Comparison of ENCODE assay signal across 26 cellular contexts in the genomic region with DNA sequence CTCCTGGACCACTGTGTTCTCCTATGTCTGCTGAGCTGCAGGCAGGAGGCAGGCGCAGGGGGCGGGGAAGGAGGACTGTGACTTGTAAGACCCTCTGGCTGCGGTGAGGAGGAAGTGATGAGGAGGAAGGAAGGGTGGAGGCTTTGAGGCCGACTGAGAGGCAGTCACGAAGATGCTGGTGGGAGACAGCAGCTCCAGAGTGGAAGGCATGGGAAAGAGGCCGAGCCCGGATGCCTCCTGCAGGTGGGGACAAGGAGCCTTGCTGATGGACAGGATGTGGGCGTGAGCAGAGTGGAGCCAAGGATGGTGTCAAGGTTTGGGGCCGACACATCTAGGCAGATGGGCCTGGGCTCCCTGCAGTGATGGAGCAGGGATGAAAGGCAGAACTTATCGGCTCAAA.
DNase-seq lines count a peak whose midpoint lies in the region; ATAC-seq and TF ChIP-seq lines count a peak whose summit lies in the region.
"Had no signal": no experiment of that assay in that cellular context is flagged by ENCODE, and none has a peak within 500 bp of the region (broad histone marks: within the 10 kb centered on the region; RNA-seq: fewer than 3 reads in every experiment).

No MANE protein-coding gene starts in this region.

- H3K79me1 ChIP-seq in H9 (ENCODE audit: insufficient read depth, low read depth, low read length, poor library complexity, severe bottlenecking) (no peaks in the 10 kb centered on the region), mesendoderm (ENCODE audit: low read length) (no peaks in the 10 kb centered on the region)

- no peak overlapping the region for H3T11ph ChIP-seq in H9 (ENCODE audit: low read length)

- no peak overlapping the region for H2AK5ac ChIP-seq in H9 (ENCODE audit: insufficient read length, low read length)
- H2AK5ac ChIP-seq in mesendoderm (ENCODE audit: low read length), result no peak overlapping the region

- H3K4me3 ChIP-seq in CD8-positive, alpha-beta T cell (ENCODE audit: low read depth, low read length), result no peak overlapping the region
- H3K4me3 ChIP-seq in mesendoderm (ENCODE audit: low read length) (no peak overlapping the region), mucosa of descending colon (no peak overlapping the region)
- H3K4me3 ChIP-seq: colonic mucosa, esophagus squamous epithelium, pancreas, right atrium auricular region, stomach, tibial artery had no signal

- no peak overlapping the region for H2BK12ac ChIP-seq in H9 (ENCODE audit: insufficient read length, low read depth, low read length)

- H4K5ac ChIP-seq in H9 (ENCODE audit: insufficient read length, low read depth, low read length), result no peak overlapping the region
- H4K5ac ChIP-seq in mesendoderm (ENCODE audit: low read length), result no peak overlapping the region

- no peaks in the 10 kb centered on the region for H3K27me3 ChIP-seq in CD8-positive, alpha-beta T cell (ENCODE audit: insufficient read depth, low read length)
- H3K27me3 ChIP-seq in H9 (ENCODE audit: insufficient read depth, low read length) (no peaks in the 10 kb centered on the region), mesendoderm (ENCODE audit: insufficient read depth, low read length, poor library complexity) (no peaks in the 10 kb centered on the region)
- H3K27me3 ChIP-seq: colonic mucosa, pancreas, right atrium auricular region, stomach, tibial artery had no signal

- H3K27me3 Mint-ChIP-seq in CD8-positive, alpha-beta T cell (ENCODE audit: low read depth), result peaks cover 2% of the 10 kb centered on the region
- no peaks in the 10 kb centered on the region for H3K27me3 Mint-ChIP-seq in H9 (ENCODE audit: low read depth)
- no peaks in the 10 kb centered on the region for H3K27me3 Mint-ChIP-seq in activated CD8-positive, alpha-beta T cell treated with anti-CD3 and anti-CD28 coated beads, Interleukin-2, amount 10 ng/mL, durations not matched to agents 7 days and 5 days (ENCODE audit: low read depth)

- intact Hi-C loops in CD8-positive, alpha-beta T cell (cut with DNase I, micrococcal nuclease), result no loop called here
- intact Hi-C loops in mucosa of descending colon (cut with DNase I, micrococcal nuclease), result no loop called here

- H3K79me2 ChIP-seq in H9 (ENCODE audit: insufficient read depth, low read length), result no peaks in the 10 kb centered on the region
- H3K79me2 ChIP-seq in mesendoderm (ENCODE audit: control insufficient read depth, insufficient read depth, low read length), result no peaks in the 10 kb centered on the region

- no peak overlapping the region for H3K56ac ChIP-seq in H9 (ENCODE audit: insufficient read length, low read depth, low read length)
- H3K56ac ChIP-seq in mesendoderm (ENCODE audit: low read length), result no peak overlapping the region

- H2BK15ac ChIP-seq in H9 (ENCODE audit: low read depth, low read length), result no peak overlapping the region
- no peak overlapping the region for H2BK15ac ChIP-seq in mesendoderm (replicated peaks; ENCODE audit: low read depth)

- no peak overlapping the region for H2BK120ac ChIP-seq in H9 (ENCODE audit: low read depth, low read length, poor library complexity, severe bottlenecking)
- H2BK120ac ChIP-seq in mesendoderm (ENCODE audit: low read depth, low read length), result no peak overlapping the region

- no peak overlapping the region for H4K91ac ChIP-seq in H9 (ENCODE audit: insufficient read length, low read depth, low read length)

- no peak overlapping the region for H3K14ac ChIP-seq in H9 (ENCODE audit: insufficient read depth, low read length)

- H3K4ac ChIP-seq in H9 (ENCODE audit: low read depth, low read length) (no peak overlapping the region), mesendoderm (ENCODE audit: low read depth, low read length) (no peak overlapping the region)

- H4K8ac ChIP-seq in H9 (replicated peaks; ENCODE audit: insufficient read length, low read depth, low read length) (no peak overlapping the region), mesendoderm (ENCODE audit: low read depth, low read length) (no peak overlapping the region)

- no peak for DNase-seq in CD8-positive, alpha-beta T cell
- peak; percentile 45 for DNase-seq in H9
- peak; percentile 21 for DNase-seq in activated CD8-positive, alpha-beta T cell treated with anti-CD3 and anti-CD28 coated beads, Interleukin-2, amount 10 ng/mL, durations not matched to agents 7 days and 5 days
- peak; percentile 22 for DNase-seq in mesendoderm
- no peak for DNase-seq in mucosa of descending colon
- no peak for DNase-seq in kidney tubule cell (ENCODE audit: low spot score)
- no peak for DNase-seq in ecto neural progenitor cell (ENCODE audit: low spot score)
- DNase-seq: activated CD4-positive, alpha-beta T cell treated with anti-CD3 and anti-CD28 coated beads, Interleukin-2, amount 50 U/mL, for 1 hour; activated CD8-positive, alpha-beta memory T cell treated with anti-CD3 and anti-CD28 coated beads, Interleukin-2, amount 50 U/mL, for 4 hours; colonic mucosa; DMS 273 treated with DMSO at 0.1 percent for 48 hours; esophagus squamous epithelium; KG1; MM.1S; naive B cell; NCI-H2171 treated with DMSO at 0.1 percent for 48 hours; NCI-H526; pancreas; stomach; T-helper 9 cell; tibial artery had no signal

- H2BK5ac ChIP-seq in H9 (ENCODE audit: insufficient read length, low read length) (no peak overlapping the region), mesendoderm (ENCODE audit: low read length) (no peak overlapping the region)

- no peak overlapping the region for H3K27ac ChIP-seq in CD8-positive, alpha-beta T cell (ENCODE audit: low read depth, low read length)
- H3K27ac ChIP-seq in H9 (ENCODE audit: insufficient read length, low read depth, low read length), result no peak overlapping the region
- H3K27ac ChIP-seq in mesendoderm (ENCODE audit: low read depth, low read length), result no peak overlapping the region
- H3K27ac ChIP-seq: colonic mucosa, esophagus squamous epithelium, pancreas, right atrium auricular region, stomach, tibial artery had no signal

- no peak overlapping the region for H3K18ac ChIP-seq in H9 (ENCODE audit: insufficient read length, low read depth, low read length)
- H3K18ac ChIP-seq in mesendoderm (ENCODE audit: low read length), result no peak overlapping the region

- ATAC-seq in CD8-positive, alpha-beta T cell, result no peak
- no peak for ATAC-seq in activated CD8-positive, alpha-beta T cell treated with anti-CD3 and anti-CD28 coated beads, Interleukin-2, amount 10 ng/mL, durations not matched to agents 7 days and 5 days
- no peak for ATAC-seq in mucosa of descending colon
- ATAC-seq in HG03460 (IDR thresholded peaks at IDR 0.05; ENCODE audit: unreplicated experiment), result no peak
- ATAC-seq: activated T-helper 17 cell treated with anti-CD3 and anti-CD28 coated beads, Interleukin-2, amount 50 U/mL, for 72 hours; left lobe of liver; pancreas had no signal

- H3K4me1 Mint-ChIP-seq in CD8-positive, alpha-beta T cell (ENCODE audit: low read depth), result peaks cover 26% of the 10 kb centered on the region
- peaks cover 18 to 23% of the 10 kb centered on the region in 2 experiments for H3K4me1 Mint-ChIP-seq in H9
- H3K4me1 Mint-ChIP-seq in activated CD8-positive, alpha-beta T cell treated with anti-CD3 and anti-CD28 coated beads, Interleukin-2, amount 10 ng/mL, durations not matched to agents 7 days and 5 days (ENCODE audit: low read depth), result peaks cover 25% of the 10 kb centered on the region
- H3K4me1 Mint-ChIP-seq: activated T-helper 17 cell treated with anti-CD3 and anti-CD28 coated beads, Interleukin-2, amount 50 U/mL, for 72 hours had no signal

- no peaks in the 10 kb centered on the region for H3K36me3 ChIP-seq in CD8-positive, alpha-beta T cell (ENCODE audit: insufficient read depth, low read length)
- H3K36me3 ChIP-seq in mesendoderm (ENCODE audit: control insufficient read depth, insufficient read depth, low read length) (no peaks in the 10 kb centered on the region), mucosa of descending colon (ENCODE audit: low read depth) (no peaks in the 10 kb centered on the region)
- H3K36me3 ChIP-seq: colonic mucosa, esophagus squamous epithelium, pancreas, right atrium auricular region, stomach, tibial artery had no signal

- no peaks in the 10 kb centered on the region for H3K23me2 ChIP-seq in H9 (ENCODE audit: insufficient read length, low read depth, low read length, poor library complexity, severe bottlenecking)

- H2BK20ac ChIP-seq in H9 (ENCODE audit: low read depth, low read length, poor library complexity, severe bottlenecking), result no peak overlapping the region

- H3K4me3 Mint-ChIP-seq in CD8-positive, alpha-beta T cell, result peak overlapping the region; percentile 49
- H3K4me3 Mint-ChIP-seq in H9, result no peak overlapping the region; a peak in 1 of 5 replicates
- H3K4me3 Mint-ChIP-seq in activated CD8-positive, alpha-beta T cell treated with anti-CD3 and anti-CD28 coated beads, Interleukin-2, amount 10 ng/mL, durations not matched to agents 7 days and 5 days, result peak overlapping the region; percentile 31
- H3K4me3 Mint-ChIP-seq: activated T-helper 17 cell treated with anti-CD3 and anti-CD28 coated beads, Interleukin-2, amount 50 U/mL, for 72 hours; brain; naive B cell had no signal

- POLR2A ChIA-PET in CD8-positive, alpha-beta T cell (lab: Charles Lee), result no interaction called here
- POLR2A ChIA-PET in activated CD8-positive, alpha-beta T cell treated with anti-CD3 and anti-CD28 coated beads, Interleukin-2, amount 10 ng/mL, durations not matched to agents 7 days and 5 days (lab: Charles Lee), result no interaction called here

- H3K9ac ChIP-seq in H9 (ENCODE audit: extremely low read depth, insufficient read length, low read length), result no peak overlapping the region
- H3K9ac ChIP-seq in mesendoderm (ENCODE audit: low read length), result no peak overlapping the region

- no peaks in the 10 kb centered on the region for H3K9me3 Mint-ChIP-seq in CD8-positive, alpha-beta T cell
- no peaks in the 10 kb centered on the region; a peak in 1 of 5 replicates for H3K9me3 Mint-ChIP-seq in H9
- H3K9me3 Mint-ChIP-seq in activated CD8-positive, alpha-beta T cell treated with anti-CD3 and anti-CD28 coated beads, Interleukin-2, amount 10 ng/mL, durations not matched to agents 7 days and 5 days (ENCODE audit: insufficient read depth), result no peaks in the 10 kb centered on the region
- H3K9me3 Mint-ChIP-seq: activated T-helper 17 cell treated with anti-CD3 and anti-CD28 coated beads, Interleukin-2, amount 50 U/mL, for 72 hours; brain had no signal

- H4K20me1 ChIP-seq in H9 (ENCODE audit: control insufficient read depth, insufficient read depth, insufficient read length), result no peaks in the 10 kb centered on the region

- CTCF ChIA-PET in CD8-positive, alpha-beta T cell (lab: Charles Lee), result no interaction called here
- CTCF ChIA-PET in activated CD8-positive, alpha-beta T cell treated with anti-CD3 and anti-CD28 coated beads, Interleukin-2, amount 10 ng/mL, durations not matched to agents 7 days and 5 days (lab: Charles Lee), result no interaction called here

- no peaks in the 10 kb centered on the region for H3K36me3 Mint-ChIP-seq in CD8-positive, alpha-beta T cell
- no peaks in the 10 kb centered on the region; a peak in 2 of 7 replicates for H3K36me3 Mint-ChIP-seq in H9 (ENCODE audit: insufficient read depth in 1 of 3, low read depth in 3 of 3)
- no peaks in the 10 kb centered on the region for H3K36me3 Mint-ChIP-seq in activated CD8-positive, alpha-beta T cell treated with anti-CD3 and anti-CD28 coated beads, Interleukin-2, amount 10 ng/mL, durations not matched to agents 7 days and 5 days (ENCODE audit: low read depth)
- H3K36me3 Mint-ChIP-seq: brain had no signal

- no peak for TF ChIP-seq CTCF in CD8-positive, alpha-beta T cell (IDR thresholded peaks at IDR 0.05)
- no peak for TF ChIP-seq CTCF in H9 (conservative IDR thresholded peaks at IDR 0.05)
- TF ChIP-seq CTCF in mucosa of descending colon (IDR thresholded peaks at IDR 0.05), result no peak

- H3K27ac Mint-ChIP-seq in CD8-positive, alpha-beta T cell, result peak overlapping the region; percentile 79
- peak overlapping the region in 1 of 3 experiments; percentile 22; a peak in 1 of 7 replicates for H3K27ac Mint-ChIP-seq in H9
- H3K27ac Mint-ChIP-seq in activated CD8-positive, alpha-beta T cell treated with anti-CD3 and anti-CD28 coated beads, Interleukin-2, amount 10 ng/mL, durations not matched to agents 7 days and 5 days, result peak overlapping the region; percentile 72
- H3K27ac Mint-ChIP-seq: activated T-helper 17 cell treated with anti-CD3 and anti-CD28 coated beads, Interleukin-2, amount 50 U/mL, for 72 hours; brain had no signal

- no CpG with 5 or more reads among the region's 10 CpGs for WGBS in H9 (ENCODE audit: extremely low coverage, insufficient read length, low lambda C conversion rate)
- WGBS in mesendoderm (ENCODE audit: extremely low coverage, insufficient coverage, low lambda C conversion rate), result no CpG with 5 or more reads among the region's 10 CpGs

- H2AFZ ChIP-seq in H9 (ENCODE audit: low read length), result no peak overlapping the region

- peaks cover 11% of the 10 kb centered on the region for H3K4me1 ChIP-seq in CD8-positive, alpha-beta T cell (ENCODE audit: insufficient read depth, low read length)
- peaks cover 2% of the 10 kb centered on the region; the same call in 1 of the 2 replicates for H3K4me1 ChIP-seq in H9 (ENCODE audit: insufficient read depth, low read length)
- no peaks in the 10 kb centered on the region for H3K4me1 ChIP-seq in mesendoderm (ENCODE audit: control insufficient read depth, low read depth, low read length)
- H3K4me1 ChIP-seq in mucosa of descending colon (ENCODE audit: low read depth), result no peaks in the 10 kb centered on the region
- H3K4me1 ChIP-seq: colonic mucosa, pancreas, tibial artery had no signal

- H3K23ac ChIP-seq in H9 (ENCODE audit: insufficient read length, low read depth, low read length), result no peak overlapping the region
- H3K23ac ChIP-seq in mesendoderm (ENCODE audit: low read length), result no peak overlapping the region

- H3K9me3 ChIP-seq in CD8-positive, alpha-beta T cell (ENCODE audit: low read length), result no peaks in the 10 kb centered on the region
- H3K9me3 ChIP-seq in H9 (ENCODE audit: control insufficient read depth, low read depth, low read length) (no peaks in the 10 kb centered on the region), mucosa of descending colon (no peaks in the 10 kb centered on the region)
- H3K9me3 ChIP-seq: colonic mucosa, esophagus squamous epithelium, pancreas, right atrium auricular region, stomach, tibial artery had no signal

- H3K4me2 ChIP-seq in H9 (ENCODE audit: insufficient read depth, insufficient read length, low read length) (no peak overlapping the region), mesendoderm (ENCODE audit: low read length) (no peak overlapping the region)

Comparison
In these comparisons a context has a peak if more than half of its experiments do, and no peak if none do; other contexts are left out.
1. DNase-seq: peak in H9 (single experiment), activated CD8-positive, alpha-beta T cell treated with anti-CD3 and anti-CD28 coated beads, Interleukin-2, amount 10 ng/mL, durations not matched to agents 7 days and 5 days (single experiment) and mesendoderm (single experiment); none in CD8-positive, alpha-beta T cell (0 of 7), mucosa of descending colon (0 of 3), kidney tubule cell (single experiment) and ecto neural progenitor cell (single experiment).
2. H3K4me3 Mint-ChIP-seq: peak in CD8-positive, alpha-beta T cell (single experiment) and activated CD8-positive, alpha-beta T cell treated with anti-CD3 and anti-CD28 coated beads, Interleukin-2, amount 10 ng/mL, durations not matched to agents 7 days and 5 days (single experiment); none in H9 (0 of 2).